15 cellular contexts compared by ENCODE assay signal in genomic region chr2:60252581-60253170, GRCh38.
A peak's percentile ranks its signal among the peaks of the same experiment; 100 is the strongest.
DNase-seq lines count a peak whose midpoint lies in the region; ATAC-seq and TF ChIP-seq lines count a peak whose summit lies in the region.
"Had no signal": no experiment of that assay in that cellular context is flagged by ENCODE, and none has a peak within 500 bp of the region (broad histone marks: within the 10 kb centered on the region; RNA-seq: fewer than 3 reads in every experiment).

No MANE protein-coding gene starts in this region.

- no peaks in the 10 kb centered on the region for H4K20me1 ChIP-seq in hepatocyte (ENCODE audit: insufficient read depth, poor library complexity, severe bottlenecking)
- H4K20me1 ChIP-seq: BLaER1 had no signal

- H3K9me2 ChIP-seq in hepatocyte (replicated peaks; ENCODE audit: insufficient read depth): no peaks in the 10 kb centered on the region

- H3K4me3 ChIP-seq in hepatocyte: no peak overlapping the region
- H3K4me3 ChIP-seq: A549, BLaER1, HAP-1 had no signal

- H2AFZ ChIP-seq in hepatocyte: no peak overlapping the region

- no peak overlapping the region for H3K4me2 ChIP-seq in hepatocyte
- H3K4me2 ChIP-seq: A549, BLaER1 had no signal

- peak overlapping the region; percentile 72 for H3K27ac ChIP-seq in caudate nucleus (ENCODE audit: low read depth, low read length)
- H3K27ac ChIP-seq in hepatocyte: peak overlapping the region; percentile 6
- H3K27ac ChIP-seq: A549, BLaER1 had no signal

- DNase-seq in caudate nucleus (lab: John Stamatoyannopoulos, UW): peak in 6 of 61 donors; percentile 3 to 18 (median 4)
- no peak for DNase-seq in hepatocyte (ENCODE audit: low spot score)
- peak; percentile 15 for DNase-seq in medulla oblongata (ENCODE audit: extremely low spot score)
- peak; percentile 10 for DNase-seq in superior temporal gyrus (ENCODE audit: extremely low spot score)
- no peak for DNase-seq in NCI-H446 treated with DMSO at 0.1 percent for 48 hours (lab: John Stamatoyannopoulos, UW)
- DNase-seq in NCI-H1694 treated with DMSO at 0.1 percent for 48 hours (lab: John Stamatoyannopoulos, UW): no peak
- DNase-seq: Caco-2; CD8-positive, alpha-beta memory T cell; DND-41; GF-D8 had no signal

- no peaks in the 10 kb centered on the region for H3K9me3 ChIP-seq in hepatocyte (ENCODE audit: low read depth)
- H3K9me3 ChIP-seq: A549, BLaER1, Caco-2, HAP-1 had no signal

- no peaks in the 10 kb centered on the region for H3K27me3 ChIP-seq in hepatocyte
- H3K27me3 ChIP-seq: BLaER1 had no signal

- WGBS in hepatocyte (ENCODE audit: low lambda C conversion rate, missing lambda C conversion rate): 67% methylated on average over 6 of the region's 6 CpGs

- no peaks in the 10 kb centered on the region for H3K36me3 ChIP-seq in hepatocyte (replicated peaks; ENCODE audit: insufficient read depth, low read depth)
- H3K36me3 ChIP-seq: BLaER1, HAP-1 had no signal

- no peak for TF ChIP-seq CTCF in hepatocyte (IDR thresholded peaks at IDR 0.05; ENCODE audit: poor library complexity)

- no peaks in the 10 kb centered on the region for H3K4me1 ChIP-seq in hepatocyte (ENCODE audit: insufficient read depth)
- H3K4me1 ChIP-seq: A549, BLaER1, Caco-2, HAP-1 had no signal

- no peaks in the 10 kb centered on the region for H3K79me2 ChIP-seq in hepatocyte

- ATAC-seq in HG03457 (IDR thresholded peaks at IDR 0.05; ENCODE audit: unreplicated experiment) (no peak), HG02970 (IDR thresholded peaks at IDR 0.05; ENCODE audit: low FRiP score, unreplicated experiment) (no peak)
- ATAC-seq: A549 had no signal

Comparison
In these comparisons a context has a peak if more than half of its experiments do, and no peak if none do; other contexts are left out.
1. DNase-seq: peak in medulla oblongata (single experiment) and superior temporal gyrus (single experiment); none in hepatocyte (single experiment), NCI-H446 treated with DMSO at 0.1 percent for 48 hours (single experiment) and NCI-H1694 treated with DMSO at 0.1 percent for 48 hours (single experiment).